In genomic region chr9:134212809-134213507, GRCh38 we compare ENCODE assay signal across 27 cellular contexts. TPM values are rescaled to one million over a fixed set of nuclear protein-coding genes. Genes with fewer than 3 reads are reported as not detected.
DNase-seq lines count a peak whose midpoint lies in the region; ATAC-seq, FAIRE-seq and TF ChIP-seq lines count a peak whose summit lies in the region.
"Had no signal": no experiment of that assay in that cellular context is flagged by ENCODE, and none has a peak within 500 bp of the region (broad histone marks: within the 10 kb centered on the region; RNA-seq: fewer than 3 reads in every experiment).

No MANE protein-coding gene starts in this region.

- no peak overlapping the region for H2BK120ac ChIP-seq in H1 (replicated peaks; ENCODE audit: low read depth, low read length)

- no peaks in the 10 kb centered on the region for H3F3A ChIP-seq in neural progenitor cell (ENCODE audit: low read depth)

- H3K27ac ChIP-seq in right cardiac atrium (ENCODE audit: low read length) = no peak overlapping the region
- no peak overlapping the region for H3K27ac ChIP-seq in H1 (ENCODE audit: low read depth, low read length)
- H3K27ac ChIP-seq in neural progenitor cell = no peak overlapping the region
- H3K27ac ChIP-seq in upper lobe of right lung = no peak overlapping the region
- H3K27ac ChIP-seq: A549, psoas muscle, RWPE1, skin epidermis, stomach, tibial artery had no signal

- ATAC-seq in right cardiac atrium = no peak
- no peak for ATAC-seq in Right ventricle myocardium inferior
- no peak for ATAC-seq in upper lobe of right lung
- no peak for ATAC-seq in activated CD8-positive, alpha-beta memory T cell treated with anti-CD3 and anti-CD28 coated beads, Interleukin-2, amount 10 ng/mL, durations not matched to agents 7 days and 5 days
- ATAC-seq: A549, GM23338, psoas muscle had no signal

- H3K4me2 ChIP-seq in H1 (ENCODE audit: insufficient read depth in 1 of 2, low read depth in 2 of 2, low read length in 2 of 2) = no peak overlapping the region
- H3K4me2 ChIP-seq in neural progenitor cell = no peak overlapping the region
- H3K4me2 ChIP-seq: A549, GM23338 had no signal

- H3K9me3 ChIP-seq in right cardiac atrium (ENCODE audit: control insufficient read depth, low read length) = no peaks in the 10 kb centered on the region
- no peaks in the 10 kb centered on the region for H3K9me3 ChIP-seq in H1 (ENCODE audit: insufficient read depth in 2 of 2, low read depth in 1 of 2, low read length in 1 of 2)
- no peaks in the 10 kb centered on the region for H3K9me3 ChIP-seq in neural progenitor cell (ENCODE audit: low read depth)
- no peaks in the 10 kb centered on the region for H3K9me3 ChIP-seq in upper lobe of right lung
- H3K9me3 ChIP-seq: psoas muscle had no signal

- no peak overlapping the region for H3K23ac ChIP-seq in H1 (ENCODE audit: insufficient read length)

- H3K27me3 ChIP-seq in right cardiac atrium (ENCODE audit: control insufficient read depth, insufficient read depth) = no peaks in the 10 kb centered on the region
- no peaks in the 10 kb centered on the region for H3K27me3 ChIP-seq in H1 (replicated peaks in 1 of 4; ENCODE audit: control insufficient read depth in 3 of 4, extremely low read depth in 1 of 4, insufficient read depth in 3 of 4, low read length in 3 of 4)
- H3K27me3 ChIP-seq in neural progenitor cell = no peaks in the 10 kb centered on the region
- H3K27me3 ChIP-seq in upper lobe of right lung = no peaks in the 10 kb centered on the region
- H3K27me3 ChIP-seq: stomach had no signal

- no peak overlapping the region for H2BK5ac ChIP-seq in H1 (ENCODE audit: low read depth, low read length)

- no peak for TF ChIP-seq RAD21 in H1 (IDR thresholded peaks at IDR 0.05 in 1 of 2, conservative IDR thresholded peaks at IDR 0.05 in 1 of 2; ENCODE audit: low read depth in 2 of 2, low read length in 2 of 2)

- H4K20me1 ChIP-seq in H1 (replicated peaks in 1 of 2; ENCODE audit: control insufficient read depth in 1 of 2, insufficient read depth in 2 of 2, low read length in 2 of 2) (no peaks in the 10 kb centered on the region), neural progenitor cell (ENCODE audit: low read depth) (no peaks in the 10 kb centered on the region)

- H3K9me3 Mint-ChIP-seq in neural progenitor cell (peaks cover 5% of the 10 kb centered on the region), immature natural killer cell (no peaks in the 10 kb centered on the region)
- peaks cover 4% of the 10 kb centered on the region for H3K9me3 Mint-ChIP-seq in activated CD8-positive, alpha-beta memory T cell treated with anti-CD3 and anti-CD28 coated beads, Interleukin-2, amount 10 ng/mL, durations not matched to agents 7 days and 5 days (ENCODE audit: low read depth)
- H3K9me3 Mint-ChIP-seq: GM23338 had no signal

- 0 out of 2 replicates have a peak, but pooled peaks cover 2% of the 10 kb centered on the region for H3K23me2 ChIP-seq in H1 (ENCODE audit: low read depth, low read length)

- H3K36me3 Mint-ChIP-seq in neural progenitor cell (no peaks in the 10 kb centered on the region), immature natural killer cell (no peaks in the 10 kb centered on the region)
- no peaks in the 10 kb centered on the region for H3K36me3 Mint-ChIP-seq in activated CD8-positive, alpha-beta memory T cell treated with anti-CD3 and anti-CD28 coated beads, Interleukin-2, amount 10 ng/mL, durations not matched to agents 7 days and 5 days

- H2BK12ac ChIP-seq in H1 (ENCODE audit: low read depth, low read length) = no peak overlapping the region

- H3K4me3 ChIP-seq in right cardiac atrium (ENCODE audit: low read length) (no peak overlapping the region), H1 (ENCODE audit: extremely low read depth in 1 of 4, insufficient read depth in 2 of 4, low read depth in 3 of 4, low read length in 4 of 4) (no peak overlapping the region), neural progenitor cell (no peak overlapping the region), upper lobe of right lung (no peak overlapping the region)
- H3K4me3 ChIP-seq: A549, GM23338, psoas muscle, skin epidermis, stomach, tibial artery had no signal

- peak in 1 of 3 experiments; percentile 18; a peak in 1 of 4 replicates for TF ChIP-seq CTCF in H1 (IDR thresholded peaks at IDR 0.05; ENCODE audit: control extremely low read depth in 1 of 3, insufficient read depth in 1 of 3, low read depth in 1 of 3, low read length in 3 of 3)
- no peak for TF ChIP-seq CTCF in neural progenitor cell (IDR thresholded peaks at IDR 0.05)
- no peak for TF ChIP-seq CTCF in upper lobe of right lung (IDR thresholded peaks at IDR 0.05)

- no peak overlapping the region for H2BK15ac ChIP-seq in H1 (ENCODE audit: low read length)

- H3K4me1 ChIP-seq in right cardiac atrium (ENCODE audit: control insufficient read depth, insufficient read depth, low read length) = peaks cover 15% of the 10 kb centered on the region
- H3K4me1 ChIP-seq in H1 (replicated peaks in 1 of 4; ENCODE audit: control insufficient read depth in 3 of 4, insufficient read depth in 4 of 4, low read length in 3 of 4) = no peaks in the 10 kb centered on the region; a peak in 2 of 7 replicates
- H3K4me1 ChIP-seq in neural progenitor cell = peaks cover 22% of the 10 kb centered on the region
- H3K4me1 ChIP-seq in upper lobe of right lung = peaks cover 27% of the 10 kb centered on the region
- H3K4me1 ChIP-seq: A549 had no signal

- H3K79me1 ChIP-seq in H1 (ENCODE audit: low read depth, low read length) = no peaks in the 10 kb centered on the region

- H3K9ac ChIP-seq in H1 (replicated peaks in 1 of 4; ENCODE audit: extremely low read depth in 1 of 4, low read depth in 3 of 4, low read length in 3 of 4) (no peak overlapping the region), neural progenitor cell (no peak overlapping the region)

- no peak for TF ChIP-seq POLR2A in H1 (IDR thresholded peaks at IDR 0.05; ENCODE audit: control extremely low read depth in 1 of 2, low read depth in 2 of 2, low read length in 2 of 2)

- peaks cover 18% of the 10 kb centered on the region for H3K27me3 Mint-ChIP-seq in neural progenitor cell (ENCODE audit: insufficient read depth, low read depth)
- H3K27me3 Mint-ChIP-seq in activated CD8-positive, alpha-beta memory T cell treated with anti-CD3 and anti-CD28 coated beads, Interleukin-2, amount 10 ng/mL, durations not matched to agents 7 days and 5 days = no peaks in the 10 kb centered on the region
- H3K27me3 Mint-ChIP-seq in immature natural killer cell (ENCODE audit: low read depth in 3 of 3) = peaks cover 0 to 5% (median 1%) of the 10 kb centered on the region in 3 donors

- no peak overlapping the region for H3K14ac ChIP-seq in H1 (ENCODE audit: insufficient read length)

- H3K18ac ChIP-seq in H1 (ENCODE audit: extremely low read depth, low read length) = no peak overlapping the region

- no peak overlapping the region for H4K5ac ChIP-seq in H1 (ENCODE audit: insufficient read length, low read depth, low read length)

- H3K4me3 Mint-ChIP-seq in neural progenitor cell (peak overlapping the region; percentile 53), immature natural killer cell (no peak overlapping the region)
- no peak overlapping the region for H3K4me3 Mint-ChIP-seq in activated CD8-positive, alpha-beta memory T cell treated with anti-CD3 and anti-CD28 coated beads, Interleukin-2, amount 10 ng/mL, durations not matched to agents 7 days and 5 days
- H3K4me3 Mint-ChIP-seq: GM23338; nephron progenitor cell; T-helper 1 cell treated with Interleukin-12 subunit alpha and Interleukin-12 subunit beta and Interleukin-4 antibody, amounts not matched to agents 30 μg/mL and 1 μg/mL, for 36 hours had no signal

- H3K27ac Mint-ChIP-seq in neural progenitor cell (peak overlapping the region; percentile 37), immature natural killer cell (no peak overlapping the region)
- no peak overlapping the region for H3K27ac Mint-ChIP-seq in activated CD8-positive, alpha-beta memory T cell treated with anti-CD3 and anti-CD28 coated beads, Interleukin-2, amount 10 ng/mL, durations not matched to agents 7 days and 5 days
- H3K27ac Mint-ChIP-seq: GM23338; T-helper 1 cell treated with Interleukin-12 subunit alpha and Interleukin-12 subunit beta and Interleukin-4 antibody, amounts not matched to agents 30 μg/mL and 1 μg/mL, for 36 hours had no signal

- H3K79me2 ChIP-seq in H1 (ENCODE audit: control insufficient read depth in 1 of 2, insufficient read depth in 2 of 2, low read length in 2 of 2) (no peaks in the 10 kb centered on the region), neural progenitor cell (ENCODE audit: low read depth) (no peaks in the 10 kb centered on the region)

- H3K36me3 ChIP-seq in H1 (ENCODE audit: control insufficient read depth in 2 of 4, insufficient read depth in 4 of 4, low read length in 3 of 4) (no peaks in the 10 kb centered on the region), neural progenitor cell (no peaks in the 10 kb centered on the region), upper lobe of right lung (no peaks in the 10 kb centered on the region)
- H3K36me3 ChIP-seq: stomach, tibial artery had no signal

- no peak overlapping the region for H2AFZ ChIP-seq in H1 (ENCODE audit: low read length)
- no peak overlapping the region for H2AFZ ChIP-seq in neural progenitor cell (replicated peaks)
- H2AFZ ChIP-seq: GM23338 had no signal

- POLR2A ChIA-PET in H1 (lab: Charles Lee; ENCODE audit: partially characterized antibody) = no interaction called here

- intact Hi-C loops in right cardiac atrium (cut with DNase I) (no loop called here), Right ventricle myocardium inferior (cut with DNase I) (no loop called here), upper lobe of right lung (cut with DNase I) (no loop called here)

- H3K56ac ChIP-seq in H1 (replicated peaks; ENCODE audit: insufficient read length, low read depth, low read length) = no peak overlapping the region

- H2AK5ac ChIP-seq in H1 (ENCODE audit: low read depth, low read length) = no peak overlapping the region

- peak in 2 of 3 donors; percentile 5 to 19 for DNase-seq in right cardiac atrium
- no peak for DNase-seq in Right ventricle myocardium inferior (ENCODE audit: missing footprints)
- DNase-seq in H1 (ENCODE audit: low read depth in 1 of 2, low spot score in 2 of 2) = no peak
- DNase-seq in neural progenitor cell (ENCODE audit: low spot score) = no peak
- DNase-seq in upper lobe of right lung = peak; percentile 30
- no peak for DNase-seq in activated CD8-positive, alpha-beta memory T cell treated with anti-CD3 and anti-CD28 coated beads, Interleukin-2, amount 10 ng/mL, durations not matched to agents 7 days and 5 days
- DNase-seq in immature natural killer cell = no peak
- no peak for DNase-seq in NCI-H128 (lab: John Stamatoyannopoulos, UW; ENCODE audit: unreplicated experiment)
- DNase-seq: activated gamma-delta T cell treated with Interleukin-2 at 50 U/mL for 16 hours; DMS53; hypothalamus; NCI-H1417 treated with DMSO at 0.1 percent for 48 hours; NCI-H2081 treated with DMSO at 0.1 percent for 48 hours; NCI-H82; nephron progenitor cell; stimulated activated CD4-positive, alpha-beta T cell treated with anti-CD3 and anti-CD28 coated beads, Interleukin-1b, Interleukin-23, amount 100 ng/mL, for 48 hours; stomach; tibial artery had no signal

- H4K8ac ChIP-seq in H1 (ENCODE audit: extremely low read depth, insufficient read depth, low read length) = 0 out of 2 replicates have a peak overlapping the region, but pooled peaks have one; percentile 11

- CTCF ChIA-PET in H1 (lab: Charles Lee; ENCODE audit: partially characterized antibody) = interaction anchor here (0.6 to 3.3 kb wide), 6 partner anchors 10 to 38 kb away, joined by 3 to 12 read pairs (median 3); no protein-coding TSS in a partner anchor
- CTCF ChIA-PET in activated CD8-positive, alpha-beta memory T cell treated with anti-CD3 and anti-CD28 coated beads, Interleukin-2, amount 10 ng/mL, durations not matched to agents 7 days and 5 days (lab: Charles Lee) = no interaction called here

- no peak overlapping the region for H4K91ac ChIP-seq in H1 (replicated peaks; ENCODE audit: insufficient read length, low read length)

- TF ChIP-seq EP300 in H1 (IDR thresholded peaks at IDR 0.05; ENCODE audit: borderline replicate concordance in 1 of 2, low read depth in 2 of 2, low read length in 2 of 2) = no peak

- H2BK20ac ChIP-seq in H1 (ENCODE audit: low read length) = no peak overlapping the region

- H3K4ac ChIP-seq in H1 (replicated peaks; ENCODE audit: insufficient read length, low read depth, low read length) = no peak overlapping the region

- WGBS in right cardiac atrium = 93% methylated on average over 5 of the region's 5 CpGs
- WGBS in H1 (ENCODE audit: extremely low coverage in 1 of 2, insufficient coverage in 1 of 2, insufficient read length in 1 of 2, insufficient replicate concordance in 2 of 2, low coverage in 1 of 2, low lambda C conversion rate in 2 of 2, missing lambda C conversion rate in 1 of 2), 2 experiments = 78% methylated on average over 5 of the region's 5 CpGs; no CpG with 5 or more reads in 1 of the 2 experiments

- FAIRE-seq in H1 (lab: Jason Lieb, UNC) = no peak
- FAIRE-seq: A549 had no signal

- H3K4me1 Mint-ChIP-seq in neural progenitor cell (peaks cover 49% of the 10 kb centered on the region), immature natural killer cell (no peaks in the 10 kb centered on the region)
- H3K4me1 Mint-ChIP-seq in activated CD8-positive, alpha-beta memory T cell treated with anti-CD3 and anti-CD28 coated beads, Interleukin-2, amount 10 ng/mL, durations not matched to agents 7 days and 5 days = no peaks in the 10 kb centered on the region

RNA-seq across cellular contexts. Expression of gene RNU6ATAC, which starts 48.6 kb away (rescaled TPM):
- total RNA-seq in right cardiac atrium = 100 to 1,000 TPM; 146 to 251 (median 243) TPM
- not detected for polyA plus RNA-seq in right cardiac atrium
- total RNA-seq in Right ventricle myocardium inferior = 122 TPM
- total RNA-seq in H1 (2021; fragmentation: NEBNext Ultra II Directional; extraction: Animal tissue kit (Norgen Biotek cat#: 25700)) = 159 and 179 TPM in 2 replicates
- not detected in 2 replicates for polyA plus RNA-seq in H1 (2011; rRNA removed)
- polyA plus RNA-seq in H1 (2011; cell fraction: cytosol; rRNA removed) = not detected
- not detected for polyA plus RNA-seq in H1 (2011; cell fraction: nucleus; rRNA removed)
- polyA plus RNA-seq in H1 (2012, experiment 1 of 2) = not detected in 4 replicates
- polyA plus RNA-seq in H1 (2012, experiment 2 of 2) = not detected
- polyA plus RNA-seq in H1 (2013, experiment 1 of 2) = not detected
- not detected for polyA plus RNA-seq in H1 (2013, experiment 2 of 2)
- under 0.01 TPM in 2 replicates for polyA minus RNA-seq in H1 (2011; rRNA and poly(A)+ RNA removed)
- polyA minus RNA-seq in H1 (2011; cell fraction: cytosol; rRNA and poly(A)+ RNA removed) = 3,004 TPM
- under 0.01 TPM for polyA minus RNA-seq in H1 (2011; cell fraction: nucleus; rRNA and poly(A)+ RNA removed)
- not detected in 2 replicates for total RNA-seq in neural progenitor cell (ENCODE audit: low replicate concordance)
- total RNA-seq in upper lobe of right lung = 172 TPM
- total RNA-seq in activated CD8-positive, alpha-beta memory T cell treated with anti-CD3 and anti-CD28 coated beads, Interleukin-2, amount 10 ng/mL, durations not matched to agents 7 days and 5 days = 10 to 100 TPM in 1 of 2 experiments, not detected in 1; 46.3 TPM
- polyA plus RNA-seq in immature natural killer cell = not detected
- total RNA-seq: cerebellum, G401, GM23338, lower leg skin, stomach had no signal
- polyA plus RNA-seq: A549, GM23338, psoas muscle, stomach had no signal

Comparison
In these comparisons a context has a peak if more than half of its experiments do, and no peak if none do; other contexts are left out.
1. DNase-seq: peak in right cardiac atrium (2 of 3) and upper lobe of right lung (single experiment); none in Right ventricle myocardium inferior (single experiment), H1 (0 of 2), neural progenitor cell (single experiment), activated CD8-positive, alpha-beta memory T cell treated with anti-CD3 and anti-CD28 coated beads, Interleukin-2, amount 10 ng/mL, durations not matched to agents 7 days and 5 days (single experiment), immature natural killer cell (0 of 3) and NCI-H128 (single experiment).